10 cellular contexts compared by ENCODE assay signal in the genomic region with DNA sequence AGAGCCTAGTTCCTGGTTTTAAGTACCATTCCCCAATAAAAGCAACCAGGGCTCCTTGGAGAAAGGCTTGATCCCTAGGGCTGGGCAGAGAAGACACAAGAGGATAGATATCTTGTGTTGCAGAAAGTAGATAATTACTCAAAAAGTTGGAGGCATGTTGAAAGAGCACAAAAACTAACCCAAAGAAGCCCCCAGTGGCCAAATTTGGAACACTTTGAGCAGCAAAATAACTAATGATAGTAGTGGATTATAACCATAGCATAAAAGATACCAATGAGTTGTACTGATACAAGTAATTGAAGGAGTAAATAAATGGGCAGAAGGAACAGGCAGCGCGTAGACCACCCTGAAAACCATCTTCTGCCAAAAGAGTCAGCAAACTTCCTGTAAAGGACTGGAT. TPM values are rescaled to one million over a fixed set of nuclear protein-coding genes. Genes with fewer than 3 reads are reported as not detected.
DNase-seq lines count a peak whose midpoint lies in the region; ATAC-seq and TF ChIP-seq lines count a peak whose summit lies in the region.
"Had no signal": no experiment of that assay in that cellular context is flagged by ENCODE, and none has a peak within 500 bp of the region (broad histone marks: within the 10 kb centered on the region; RNA-seq: fewer than 3 reads in every experiment).

No MANE protein-coding gene starts in this region.

- TF ChIP-seq CTCF in natural killer cell (IDR thresholded peaks at IDR 0.05) (peak; percentile 45), RWPE2 (IDR thresholded peaks at IDR 0.05; ENCODE audit: poor library complexity, severe bottlenecking) (peak; percentile 72), fibroblast of pulmonary artery (IDR thresholded peaks at IDR 0.05; ENCODE audit: low read length, missing control alignments) (peak; percentile 58)

- no peaks in the 10 kb centered on the region for H3K27me3 ChIP-seq in RWPE2 (ENCODE audit: insufficient read depth, poor library complexity, severe bottlenecking)

- H3K4me3 ChIP-seq in RWPE2 (ENCODE audit: severe bottlenecking) (no peak overlapping the region), fibroblast of pulmonary artery (replicated peaks; ENCODE audit: low read depth, low read length) (no peak overlapping the region)
- H3K4me3 ChIP-seq: skin epidermis had no signal

- H3K27ac Mint-ChIP-seq in natural killer cell, result peak overlapping the region; percentile 2 to 50
- H3K27ac Mint-ChIP-seq in natural killer cell treated with Interleukin-12 subunit alpha and Interleukin-12 subunit beta and Interleukin-15 and Interleukin-18, amount 100 ng/mL, for 72 hours, result peak overlapping the region in 1 of 2 donors; percentile 34
- H3K27ac Mint-ChIP-seq: activated naive CD8-positive, alpha-beta T cell treated with anti-CD3 and anti-CD28 coated beads for 36 hours had no signal

- H3K4me1 Mint-ChIP-seq in natural killer cell, result peaks cover 62 to 66% of the 10 kb centered on the region in 2 donors
- peaks cover 43 to 50% of the 10 kb centered on the region in 2 donors for H3K4me1 Mint-ChIP-seq in natural killer cell treated with Interleukin-12 subunit alpha and Interleukin-12 subunit beta and Interleukin-15 and Interleukin-18, amount 100 ng/mL, for 72 hours (ENCODE audit: low read depth in 2 of 2)

- intact Hi-C loops in natural killer cell (cut with micrococcal nuclease), result no loop called here

- H3K27ac ChIP-seq in RWPE2 (ENCODE audit: poor library complexity, severe bottlenecking), result no peak overlapping the region

- H3K36me3 ChIP-seq in RWPE2 (ENCODE audit: low read depth), result peaks cover 54% of the 10 kb centered on the region

- H3K9me3 ChIP-seq in RWPE2 (ENCODE audit: severe bottlenecking), result no peaks in the 10 kb centered on the region

- H3K9me3 Mint-ChIP-seq in natural killer cell, result no peaks in the 10 kb centered on the region
- H3K9me3 Mint-ChIP-seq in natural killer cell treated with Interleukin-12 subunit alpha and Interleukin-12 subunit beta and Interleukin-15 and Interleukin-18, amount 100 ng/mL, for 72 hours, result no peaks in the 10 kb centered on the region
- H3K9me3 Mint-ChIP-seq: activated naive CD8-positive, alpha-beta T cell treated with anti-CD3 and anti-CD28 coated beads for 36 hours had no signal

- H3K4me3 Mint-ChIP-seq in natural killer cell, result no peak overlapping the region
- no peak overlapping the region for H3K4me3 Mint-ChIP-seq in natural killer cell treated with Interleukin-12 subunit alpha and Interleukin-12 subunit beta and Interleukin-15 and Interleukin-18, amount 100 ng/mL, for 72 hours
- H3K4me3 Mint-ChIP-seq: activated naive CD8-positive, alpha-beta T cell treated with anti-CD3 and anti-CD28 coated beads for 36 hours had no signal

- DNase-seq in natural killer cell (no peak), RWPE2 (ENCODE audit: low spot score) (no peak), fibroblast of pulmonary artery (ENCODE audit: low read depth) (no peak), mesenteric fat pad (ENCODE audit: low spot score) (no peak), hypothalamus (lab: John Stamatoyannopoulos, UW) (no peak), kidney tubule cell (ENCODE audit: low spot score) (no peak)
- no peak for DNase-seq in natural killer cell treated with Interleukin-12 subunit alpha and Interleukin-12 subunit beta and Interleukin-15 and Interleukin-18, amount 100 ng/mL, for 72 hours (ENCODE audit: low spot score)
- DNase-seq: activated naive CD8-positive, alpha-beta T cell treated with anti-CD3 and anti-CD28 coated beads for 36 hours had no signal

- H3K27me3 Mint-ChIP-seq in natural killer cell (ENCODE audit: low read depth in 2 of 2), result no peaks in the 10 kb centered on the region
- no peaks in the 10 kb centered on the region for H3K27me3 Mint-ChIP-seq in natural killer cell treated with Interleukin-12 subunit alpha and Interleukin-12 subunit beta and Interleukin-15 and Interleukin-18, amount 100 ng/mL, for 72 hours
- H3K27me3 Mint-ChIP-seq: activated naive CD8-positive, alpha-beta T cell treated with anti-CD3 and anti-CD28 coated beads for 36 hours had no signal

- no peak for ATAC-seq in natural killer cell
- no peak for ATAC-seq in natural killer cell treated with Interleukin-12 subunit alpha and Interleukin-12 subunit beta and Interleukin-15 and Interleukin-18, amount 100 ng/mL, for 72 hours
- no peak for ATAC-seq in RWPE2 (ENCODE audit: low read depth)
- no peak for ATAC-seq in GM21619 (IDR thresholded peaks at IDR 0.05; ENCODE audit: unreplicated experiment)

- no peaks in the 10 kb centered on the region for H3K36me3 Mint-ChIP-seq in natural killer cell
- peaks cover 11% of the 10 kb centered on the region for H3K36me3 Mint-ChIP-seq in natural killer cell treated with Interleukin-12 subunit alpha and Interleukin-12 subunit beta and Interleukin-15 and Interleukin-18, amount 100 ng/mL, for 72 hours

- peaks cover 33% of the 10 kb centered on the region for H3K4me1 ChIP-seq in RWPE2 (ENCODE audit: insufficient read depth, poor library complexity, severe bottlenecking)

RNA-seq across cellular contexts. Expression of gene EXOSC7, which starts 12.0 kb away (rescaled TPM):
- total RNA-seq in natural killer cell (10 to 100 TPM; 32.8 to 46.6 (median 36.0) TPM), mesenteric fat pad (35.4 TPM)
- 10 to 100 TPM; 50.7 to 75.7 TPM for total RNA-seq in natural killer cell treated with Interleukin-12 subunit alpha and Interleukin-12 subunit beta and Interleukin-15 and Interleukin-18, amount 100 ng/mL, for 72 hours

RNA-seq across cellular contexts. Expression of gene ZDHHC3, which starts 12.1 kb away (rescaled TPM):
- total RNA-seq in natural killer cell (10 to 100 TPM; 62.3 to 100.0 (median 78.6) TPM), mesenteric fat pad (108 TPM)
- 100 to 1,000 TPM in 1 of 2 donors, 10 to 100 TPM in 1; 63.8 to 122 TPM for total RNA-seq in natural killer cell treated with Interleukin-12 subunit alpha and Interleukin-12 subunit beta and Interleukin-15 and Interleukin-18, amount 100 ng/mL, for 72 hours

RNA-seq across cellular contexts. Expression of gene CLEC3B, which starts 38.0 kb away (rescaled TPM):
- total RNA-seq in natural killer cell (1 to 10 TPM in 2 of 3 donors, under 1 TPM in 1; 0.87 to 1.5 (median 1.1) TPM), mesenteric fat pad (217 TPM)
- total RNA-seq in natural killer cell treated with Interleukin-12 subunit alpha and Interleukin-12 subunit beta and Interleukin-15 and Interleukin-18, amount 100 ng/mL, for 72 hours, result not detected
- total RNA-seq: activated naive CD8-positive, alpha-beta T cell treated with anti-CD3 and anti-CD28 coated beads for 36 hours had no signal

Comparison
In these comparisons a context has a peak if more than half of its experiments do, and no peak if none do; other contexts are left out.
1. RNA of gene CLEC3B, which starts 38.0 kb away (total RNA-seq): 217 TPM in mesenteric fat pad (single experiment); 0.87 to 1.5 TPM in natural killer cell and not detected in natural killer cell treated with Interleukin-12 subunit alpha and Interleukin-12 subunit beta and Interleukin-15 and Interleukin-18, amount 100 ng/mL, for 72 hours; every median in the first group is over 10 times any median in the second.
2. Peak in every context shown above with its lines, with median percentiles within 50 percentile points of each other: CTCF ChIP-seq.